Comparison of ENCODE assay signal across 6 cellular contexts in genomic region chr14:65798216-65798615, GRCh38.
"Had no signal": no experiment of that assay in that cellular context is flagged by ENCODE, and none has a peak within 500 bp of the region (broad histone marks: within the 10 kb centered on the region; RNA-seq: fewer than 3 reads in every experiment).

No MANE protein-coding gene starts in this region.

- H3K9me3 Mint-ChIP-seq: GM23338, H9 had no signal

- H3K4me3 Mint-ChIP-seq: GM23338, H9, IgD-negative memory B cell had no signal

- H3K4me1 Mint-ChIP-seq: GM23338, IgD-negative memory B cell had no signal

- H2AFZ ChIP-seq: GM23338 had no signal

- FAIRE-seq: H1, H54 had no signal

- H3K36me3 Mint-ChIP-seq: IgD-negative memory B cell had no signal

- H3K4me3 ChIP-seq: GM23338 had no signal

- DNase-seq: H9, HCEC 1CT had no signal

- H3K4me2 ChIP-seq: GM23338 had no signal

- H3K27ac Mint-ChIP-seq: GM23338, H9, IgD-negative memory B cell had no signal
